In the genomic region with DNA sequence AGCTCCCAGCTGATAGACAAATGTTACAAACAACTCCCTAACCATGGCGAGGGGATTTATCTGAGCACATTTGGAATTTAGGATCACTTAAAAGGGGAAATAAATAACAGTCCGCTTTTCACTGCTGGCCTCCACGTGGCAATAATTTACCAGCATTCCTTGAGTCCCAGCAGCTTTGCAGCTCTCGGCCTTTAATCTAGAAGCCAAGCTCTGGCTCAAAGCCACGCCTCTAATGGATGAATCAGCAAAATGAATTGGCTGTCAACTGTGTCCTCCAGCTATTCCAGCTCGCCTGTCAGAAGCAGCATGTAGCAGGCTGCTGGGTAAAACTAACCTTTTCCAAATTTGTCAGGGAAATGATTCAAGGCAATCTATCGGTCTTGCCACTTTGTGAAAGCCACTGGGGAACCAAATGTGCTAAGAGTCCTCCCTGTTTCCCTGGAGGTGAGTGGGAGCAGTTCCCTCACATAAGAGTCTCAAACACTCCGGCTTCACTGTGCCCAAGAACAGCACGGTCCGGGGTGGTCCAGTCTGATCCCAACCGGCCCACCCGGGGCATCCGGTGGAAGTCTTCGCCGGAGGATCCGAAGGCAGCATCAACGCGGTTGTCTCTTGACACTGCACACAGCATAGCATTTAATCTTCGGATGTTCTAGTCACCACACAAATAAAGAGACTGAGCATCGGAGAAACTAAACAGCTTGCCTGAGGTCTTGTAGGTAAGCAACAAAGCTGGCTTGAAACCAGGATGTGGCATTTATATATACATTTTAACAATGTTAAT, we compare ENCODE assay signal across 9 cellular contexts.
A peak's percentile ranks its signal among the peaks of the same experiment; 100 is the strongest.
DNase-seq lines count a peak whose midpoint lies in the region; ATAC-seq and TF ChIP-seq lines count a peak whose summit lies in the region.
"Had no signal": no experiment of that assay in that cellular context is flagged by ENCODE, and none has a peak within 500 bp of the region (broad histone marks: within the 10 kb centered on the region; RNA-seq: fewer than 3 reads in every experiment).

No MANE protein-coding gene starts in this region.

- H3K4me2 ChIP-seq in parathyroid adenoma (ENCODE audit: low read length) = peak overlapping the region; percentile 25

- no peaks in the 10 kb centered on the region for H3K9me3 Mint-ChIP-seq in WTC11
- H3K9me3 Mint-ChIP-seq in activated naive CD4-positive, alpha-beta T cell treated with anti-CD3 and anti-CD28 coated beads, Interleukin-2, amount 50 U/mL, for 72 hours = no peaks in the 10 kb centered on the region
- H3K9me3 Mint-ChIP-seq in stimulated activated naive CD8-positive, alpha-beta T cell treated with anti-CD3 and anti-CD28 coated beads, Interleukin-15, amount 100 ng/mL, for 72 hours = no peaks in the 10 kb centered on the region
- H3K9me3 Mint-ChIP-seq: activated naive CD4-positive, alpha-beta T cell treated with anti-CD3 and anti-CD28 coated beads, Interleukin-2, amount 50 U/mL, for 24 hours had no signal

- peaks cover 4% of the 10 kb centered on the region for H3K36me3 Mint-ChIP-seq in WTC11
- peaks cover 3% of the 10 kb centered on the region in 2 donors for H3K36me3 Mint-ChIP-seq in activated naive CD4-positive, alpha-beta T cell treated with anti-CD3 and anti-CD28 coated beads, Interleukin-2, amount 50 U/mL, for 72 hours

- peak overlapping the region; percentile 30 for H3K27ac ChIP-seq in parathyroid adenoma

- H3K36me3 ChIP-seq in parathyroid adenoma (ENCODE audit: control insufficient read depth, insufficient read depth, low read length) = no peaks in the 10 kb centered on the region

- CTCF ChIA-PET in WTC11 (lab: Charles Lee) = interaction anchor here (0.9 to 2.9 kb wide), 4 partner anchors 11 to 188 kb away, joined by 3 to 9 read pairs (median 3); no protein-coding TSS in a partner anchor

- H3K9me3 ChIP-seq in parathyroid adenoma (ENCODE audit: control insufficient read depth, low read length) = no peaks in the 10 kb centered on the region

- H3K27me3 ChIP-seq in parathyroid adenoma (ENCODE audit: control insufficient read depth, insufficient read depth, low read length) = no peaks in the 10 kb centered on the region

- H3K4me3 ChIP-seq in parathyroid adenoma (ENCODE audit: low read depth, low read length) = peak overlapping the region; percentile 11

- peak; percentile 19; the same call in 1 of the 2 replicates for ATAC-seq in WTC11
- no peak for ATAC-seq in activated naive CD4-positive, alpha-beta T cell treated with anti-CD3 and anti-CD28 coated beads, Interleukin-2, amount 50 U/mL, for 72 hours
- no peak for ATAC-seq in GM21423 (IDR thresholded peaks at IDR 0.05; ENCODE audit: unreplicated experiment)
- ATAC-seq in stimulated activated naive CD8-positive, alpha-beta T cell treated with anti-CD3 and anti-CD28 coated beads, Interleukin-15, amount 100 ng/mL, for 72 hours = no peak

- H3K4me1 ChIP-seq in parathyroid adenoma = peaks cover 11% of the 10 kb centered on the region

- no peak for TF ChIP-seq CTCF in WTC11 (IDR thresholded peaks at IDR 0.05)
- TF ChIP-seq CTCF in parathyroid adenoma (IDR thresholded peaks at IDR 0.05) = no peak

- H3K9ac ChIP-seq in parathyroid adenoma = no peak overlapping the region

- no peak overlapping the region for H3K4me3 Mint-ChIP-seq in WTC11
- no peak overlapping the region for H3K4me3 Mint-ChIP-seq in stimulated activated naive CD8-positive, alpha-beta T cell treated with anti-CD3 and anti-CD28 coated beads, Interleukin-15, amount 100 ng/mL, for 72 hours

- no peaks in the 10 kb centered on the region for H3K27me3 Mint-ChIP-seq in WTC11 (ENCODE audit: low read depth)
- no peaks in the 10 kb centered on the region for H3K27me3 Mint-ChIP-seq in stimulated activated naive CD8-positive, alpha-beta T cell treated with anti-CD3 and anti-CD28 coated beads, Interleukin-15, amount 100 ng/mL, for 72 hours
- H3K27me3 Mint-ChIP-seq: activated naive CD4-positive, alpha-beta T cell treated with anti-CD3 and anti-CD28 coated beads, Interleukin-2, amount 50 U/mL, for 24 hours had no signal

- peak overlapping the region; percentile 44 for H3K27ac Mint-ChIP-seq in WTC11
- no peak overlapping the region for H3K27ac Mint-ChIP-seq in activated naive CD4-positive, alpha-beta T cell treated with anti-CD3 and anti-CD28 coated beads, Interleukin-2, amount 50 U/mL, for 72 hours
- no peak overlapping the region for H3K27ac Mint-ChIP-seq in stimulated activated naive CD8-positive, alpha-beta T cell treated with anti-CD3 and anti-CD28 coated beads, Interleukin-15, amount 100 ng/mL, for 72 hours
- H3K27ac Mint-ChIP-seq: activated naive CD4-positive, alpha-beta T cell treated with anti-CD3 and anti-CD28 coated beads, Interleukin-2, amount 50 U/mL, for 24 hours had no signal

- POLR2A ChIA-PET in WTC11 (lab: Charles Lee) = interaction anchor here (0.8 kb wide), 1 partner anchor 13 kb away, joined by 3 read pairs; no protein-coding TSS in a partner anchor

- peak overlapping the region; percentile 43 for H2AFZ ChIP-seq in parathyroid adenoma

- in situ Hi-C loops in KBM-7 (cut with MboI; ENCODE audit: low pct_unique_long_range_greater_than_20kb, low sequenced_read_pairs) = no loop called here

- no peaks in the 10 kb centered on the region for H3K79me2 ChIP-seq in parathyroid adenoma

- peaks cover 40% of the 10 kb centered on the region for H3K4me1 Mint-ChIP-seq in WTC11
- peaks cover 16% of the 10 kb centered on the region for H3K4me1 Mint-ChIP-seq in stimulated activated naive CD8-positive, alpha-beta T cell treated with anti-CD3 and anti-CD28 coated beads, Interleukin-15, amount 100 ng/mL, for 72 hours

- DNase-seq in AG08395 (ENCODE audit: low spot score) = peak; percentile 94
- DNase-seq in KBM-7 = peak; percentile 60
- DNase-seq in WTC11 (ENCODE audit: low spot score) = no peak
- DNase-seq in glomerular visceral epithelial cell (ENCODE audit: extremely low spot score) = peak; percentile 83
- DNase-seq in activated naive CD4-positive, alpha-beta T cell treated with anti-CD3 and anti-CD28 coated beads, Interleukin-2, amount 50 U/mL, for 72 hours (ENCODE audit: low spot score in 2 of 2) = no peak
- DNase-seq in stimulated activated naive CD8-positive, alpha-beta T cell treated with anti-CD3 and anti-CD28 coated beads, Interleukin-15, amount 100 ng/mL, for 72 hours = no peak

TF ChIP-seq in WTC11, 78 proteins besides CTCF, POLR2A, EP300 and RAD21:
- peak; percentile 76; the same call in 1 of the 2 replicates for TF ChIP-seq NFE2L1 (CRISPR knock-in tag; IDR thresholded peaks at IDR 0.05)
- peak; percentile 53; the same call in 1 of the 2 replicates for TF ChIP-seq GABPB1 (CRISPR knock-in tag; IDR thresholded peaks at IDR 0.05)
- TF ChIP-seq, protein P1, sequence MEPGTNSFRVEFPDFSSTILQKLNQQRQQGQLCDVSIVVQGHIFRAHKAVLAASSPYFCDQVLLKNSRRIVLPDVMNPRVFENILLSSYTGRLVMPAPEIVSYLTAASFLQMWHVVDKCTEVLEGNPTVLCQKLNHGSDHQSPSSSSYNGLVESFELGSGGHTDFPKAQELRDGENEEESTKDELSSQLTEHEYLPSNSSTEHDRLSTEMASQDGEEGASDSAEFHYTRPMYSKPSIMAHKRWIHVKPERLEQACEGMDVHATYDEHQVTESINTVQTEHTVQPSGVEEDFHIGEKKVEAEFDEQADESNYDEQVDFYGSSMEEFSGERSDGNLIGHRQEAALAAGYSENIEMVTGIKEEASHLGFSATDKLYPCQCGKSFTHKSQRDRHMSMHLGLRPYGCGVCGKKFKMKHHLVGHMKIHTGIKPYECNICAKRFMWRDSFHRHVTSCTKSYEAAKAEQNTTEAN (CRISPR knock-in tag; IDR thresholded peaks at IDR 0.05) = no peak
TF ChIP-seq in WTC11: peak in this region for 2.

Comparison
In these comparisons a context has a peak if more than half of its experiments do, and no peak if none do; other contexts are left out.
1. DNase-seq: peak in AG08395 (single experiment), KBM-7 (single experiment) and glomerular visceral epithelial cell (single experiment); none in WTC11 (single experiment), activated naive CD4-positive, alpha-beta T cell treated with anti-CD3 and anti-CD28 coated beads, Interleukin-2, amount 50 U/mL, for 72 hours (0 of 2) and stimulated activated naive CD8-positive, alpha-beta T cell treated with anti-CD3 and anti-CD28 coated beads, Interleukin-15, amount 100 ng/mL, for 72 hours (0 of 2).